ENCODE assay signal across 8 cellular contexts in genomic region chr9:124852829-124853531, GRCh38. TPM values are rescaled to one million over a fixed set of nuclear protein-coding genes. Genes with fewer than 3 reads are reported as not detected.
A peak's percentile ranks its signal among the peaks of the same experiment; 100 is the strongest.
DNase-seq lines count a peak whose midpoint lies in the region; ATAC-seq and FAIRE-seq lines count a peak whose summit lies in the region.

Gene WDR38, plus strand, starts transcription at chr9:124853460. Its CDS starts 72 bp downstream, at chr9:124853532.

- peaks cover 9% of the 10 kb centered on the region for H3K4me1 Mint-ChIP-seq in activated CD8-positive, alpha-beta T cell treated with anti-CD3 and anti-CD28 coated beads, Interleukin-2, amount 10 ng/mL, durations not matched to agents 7 days and 5 days (ENCODE audit: low read depth)

- H3K36me3 Mint-ChIP-seq in activated CD8-positive, alpha-beta T cell treated with anti-CD3 and anti-CD28 coated beads, Interleukin-2, amount 10 ng/mL, durations not matched to agents 7 days and 5 days (ENCODE audit: low read depth): peaks cover 13% of the 10 kb centered on the region

- ATAC-seq in HG03103 (IDR thresholded peaks at IDR 0.05; ENCODE audit: low read depth, unreplicated experiment): peak; percentile 63
- ATAC-seq in activated CD8-positive, alpha-beta T cell treated with anti-CD3 and anti-CD28 coated beads, Interleukin-2, amount 10 ng/mL, durations not matched to agents 7 days and 5 days: peak; percentile 93

- CTCF ChIA-PET in activated CD8-positive, alpha-beta T cell treated with anti-CD3 and anti-CD28 coated beads, Interleukin-2, amount 10 ng/mL, durations not matched to agents 7 days and 5 days (lab: Charles Lee): interaction anchor here (0.6 to 10.0 kb wide), 51 partner anchors 9 to 522 kb away, joined by 3 to 316 read pairs (median 4); partner anchors contain the start of genes ARPC5L, NR6A1, OLFML2A and RPL35

- H3K27ac Mint-ChIP-seq in activated CD8-positive, alpha-beta T cell treated with anti-CD3 and anti-CD28 coated beads, Interleukin-2, amount 10 ng/mL, durations not matched to agents 7 days and 5 days: peak within 1 kb of the TSS; percentile 47

- POLR2A ChIA-PET in activated CD8-positive, alpha-beta T cell treated with anti-CD3 and anti-CD28 coated beads, Interleukin-2, amount 10 ng/mL, durations not matched to agents 7 days and 5 days (lab: Charles Lee): interaction anchor here (0.6 to 2.4 kb wide), 9 partner anchors 9 to 389 kb away, joined by 3 to 17 read pairs (median 4); partner anchors contain the start of genes ARPC5L, NR6A1 and RPL35

- H3K27me3 Mint-ChIP-seq in activated CD8-positive, alpha-beta T cell treated with anti-CD3 and anti-CD28 coated beads, Interleukin-2, amount 10 ng/mL, durations not matched to agents 7 days and 5 days (ENCODE audit: low read depth): peaks cover 6% of the 10 kb centered on the region

- FAIRE-seq in GM18507 (lab: Jason Lieb, UNC): peak; percentile 72

- H3K4me3 Mint-ChIP-seq in activated CD8-positive, alpha-beta T cell treated with anti-CD3 and anti-CD28 coated beads, Interleukin-2, amount 10 ng/mL, durations not matched to agents 7 days and 5 days: peak within 1 kb of the TSS; percentile 61

- DNase-seq in A172 (ENCODE audit: low spot score) (peak; percentile 88), GM18507 (ENCODE audit: extremely low spot score, insufficient read length, low read depth) (peak; percentile 70), NCI-H748 treated with DMSO at 0.1 percent for 48 hours (lab: John Stamatoyannopoulos, UW) (peak; percentile 64), medulla oblongata (ENCODE audit: extremely low spot score) (peak; percentile 71)
- peak; percentile 83 for DNase-seq in activated CD8-positive, alpha-beta T cell treated with anti-CD3 and anti-CD28 coated beads, Interleukin-2, amount 10 ng/mL, durations not matched to agents 7 days and 5 days
- peak; percentile 71 for DNase-seq in effector CD8-positive, alpha-beta T cell (lab: John Stamatoyannopoulos, UW)
- DNase-seq in stimulated activated CD8-positive, alpha-beta memory T cell treated with anti-CD3 and anti-CD28 coated beads, Interleukin-12 subunit alpha, Interleukin-12 subunit beta, amount 100 ng/mL, for 1 hour (ENCODE audit: low read depth): peak; percentile 51

- H3K9me3 Mint-ChIP-seq in activated CD8-positive, alpha-beta T cell treated with anti-CD3 and anti-CD28 coated beads, Interleukin-2, amount 10 ng/mL, durations not matched to agents 7 days and 5 days (ENCODE audit: insufficient read depth): no peaks in the 10 kb centered on the region

RNA-seq across cellular contexts. Expression of gene WDR38, which starts in this region (rescaled TPM):
- not detected in 2 replicates for total RNA-seq in A172 (2014; rRNA removed; shearing (Covaris generic))
- not detected for total RNA-seq in activated CD8-positive, alpha-beta T cell treated with anti-CD3 and anti-CD28 coated beads, Interleukin-2, amount 10 ng/mL, durations not matched to agents 7 days and 5 days

Comparison
In these comparisons a context has a peak if more than half of its experiments do, and no peak if none do; other contexts are left out.
1. Peak in every context shown above with its lines: DNase-seq and ATAC-seq.
2. Peak in DNase-seq in A172; RNA of the gene not detected or under 1 TPM.
3. Peak in DNase-seq and ATAC-seq in activated CD8-positive, alpha-beta T cell treated with anti-CD3 and anti-CD28 coated beads, Interleukin-2, amount 10 ng/mL, durations not matched to agents 7 days and 5 days; RNA of the gene not detected or under 1 TPM.